Comparison of ENCODE assay signal across 28 cellular contexts in the genomic region with DNA sequence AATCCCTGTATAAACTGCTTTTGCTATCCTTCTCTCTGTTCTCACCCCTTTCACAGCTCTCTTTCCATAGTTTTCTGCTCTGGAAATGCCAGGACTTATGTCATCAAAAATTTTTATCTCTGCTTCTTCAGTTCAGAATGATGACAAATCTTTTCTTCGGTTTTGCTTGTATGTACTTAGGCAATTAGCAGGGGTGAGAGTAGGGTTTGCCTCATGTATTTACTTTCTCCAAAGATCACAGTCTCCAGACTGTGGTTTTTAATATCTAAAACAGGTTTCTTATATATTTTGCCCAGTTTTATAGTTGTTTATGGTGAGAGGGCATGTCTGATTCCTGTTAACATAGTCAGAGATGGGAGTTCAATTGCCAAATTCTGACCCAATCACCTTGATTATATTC.
"Had no signal": no experiment of that assay in that cellular context is flagged by ENCODE, and none has a peak within 500 bp of the region (broad histone marks: within the 10 kb centered on the region; RNA-seq: fewer than 3 reads in every experiment).

No MANE protein-coding gene starts in this region.

- H3K9ac ChIP-seq: parathyroid adenoma had no signal

- DNase-seq: activated CD4-positive, alpha-beta memory T cell treated with anti-CD3 and anti-CD28 coated beads for 36 hours; activated CD4-positive, alpha-beta T cell treated with anti-CD3 and anti-CD28 coated beads, Interleukin-2, amount 10 ng/mL, durations not matched to agents 24 days and 14 days; activated CD4-positive, CD25-positive, alpha-beta regulatory T cell treated with anti-CD3 and anti-CD28 coated beads, Interleukin-2, amount 50 U/mL, for 72 hours; activated CD8-positive, alpha-beta memory T cell treated with anti-CD3 and anti-CD28 coated beads, Interleukin-2, amount 50 U/mL, for 4 hours; activated effector memory CD4-positive, alpha-beta T cell treated with anti-CD3 and anti-CD28 coated beads, Interleukin-2, amount 50 U/mL, for 16 hours; activated naive CD4-positive, alpha-beta T cell treated with anti-CD3 and anti-CD28 coated beads for 36 hours; activated naive CD8-positive, alpha-beta T cell treated with anti-CD3 and anti-CD28 coated beads for 36 hours; activated T-cell treated with anti-CD3 and anti-CD28 coated beads, Interleukin-2, amount 50 U/mL, for 1 hour; adrenal gland; brain microvascular endothelial cell; central memory CD4-positive, alpha-beta T cell; endodermal cell; heart left ventricle; left cardiac atrium; midbrain; naive thymus-derived CD4-positive, alpha-beta T cell; psoas muscle; sigmoid colon; stimulated activated CD4-positive, alpha-beta T cell treated with anti-CD3 and anti-CD28 coated beads, Interleukin-15, amount 100 ng/mL, for 24 hours; stimulated activated CD4-positive, alpha-beta T cell treated with anti-CD3 and anti-CD28 coated beads, Interleukin-2, amount 100 ng/mL, for 24 hours; stimulated activated naive B cell treated with anti-CD40 and anti-IgM and Interleukin-4, amounts not matched to agents 10 μg/mL and 1 μg/mL and 100 μg/mL, for 72 hours; stomach; T-helper 2 cell; thyroid gland; upper lobe of left lung had no signal

- H3K9me3 ChIP-seq: adrenal gland, psoas muscle, thyroid gland had no signal

- H2AFZ ChIP-seq: parathyroid adenoma had no signal

- ATAC-seq: esophagus mucosa; heart left ventricle; left cardiac atrium; naive thymus-derived CD4-positive, alpha-beta T cell; psoas muscle; stimulated activated naive B cell treated with anti-CD40 and anti-IgM and Interleukin-4, amounts not matched to agents 10 μg/mL and 1 μg/mL and 100 μg/mL, for 72 hours had no signal

- H3K36me3 ChIP-seq: adrenal gland, ascending aorta, brain microvascular endothelial cell, heart left ventricle, sigmoid colon, stomach, thyroid gland, upper lobe of left lung had no signal

- H3K27ac ChIP-seq: adrenal gland, ascending aorta, brain microvascular endothelial cell, heart left ventricle, parathyroid adenoma, psoas muscle, sigmoid colon, stomach, thyroid gland, upper lobe of left lung had no signal

- H3K4me3 ChIP-seq: adrenal gland, ascending aorta, heart left ventricle, psoas muscle, sigmoid colon, stomach, thyroid gland, upper lobe of left lung had no signal

- H3K79me2 ChIP-seq: parathyroid adenoma had no signal

- H3K4me1 ChIP-seq: adrenal gland, ascending aorta, parathyroid adenoma, psoas muscle, sigmoid colon, stomach, thyroid gland had no signal

- H3K27me3 ChIP-seq: adrenal gland, ascending aorta, brain microvascular endothelial cell, heart left ventricle, sigmoid colon, stomach, thyroid gland, upper lobe of left lung had no signal
